ENCODE assay signal across 11 cellular contexts in the genomic region with DNA sequence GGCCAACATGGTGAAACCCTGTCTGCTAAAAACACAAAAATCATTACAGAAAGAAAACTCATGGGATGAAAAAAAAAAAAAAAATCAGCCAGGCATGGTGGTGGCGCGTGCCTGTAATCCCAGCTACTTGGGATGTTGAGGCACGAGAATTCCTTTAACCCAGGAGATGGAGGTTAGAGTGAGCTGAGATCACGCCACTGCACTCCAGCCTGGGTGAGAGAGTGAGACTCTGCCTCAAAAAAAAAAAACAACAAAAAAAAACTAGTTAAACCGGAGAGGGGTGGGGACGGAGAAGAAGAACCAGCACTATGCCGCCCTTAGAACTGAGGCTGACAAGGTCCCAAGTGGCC. TPM values are rescaled to one million over a fixed set of nuclear protein-coding genes. Genes with fewer than 3 reads are reported as not detected.
DNase-seq lines count a peak whose midpoint lies in the region; ATAC-seq and TF ChIP-seq lines count a peak whose summit lies in the region.
"Had no signal": no experiment of that assay in that cellular context is flagged by ENCODE, and none has a peak within 500 bp of the region (broad histone marks: within the 10 kb centered on the region; RNA-seq: fewer than 3 reads in every experiment).

No MANE protein-coding gene starts in this region.

- peak overlapping the region; percentile 46 for H3K4me2 ChIP-seq in skeletal muscle satellite cell (ENCODE audit: low read length)

- peak overlapping the region; percentile 48 for H3K27ac ChIP-seq in effector memory CD4-positive, alpha-beta T cell (ENCODE audit: insufficient read depth, low read length, poor library complexity, severe bottlenecking)
- H3K27ac ChIP-seq in brain microvascular endothelial cell = no peak overlapping the region

- peak overlapping the region; percentile 66 for H3K4me3 Mint-ChIP-seq in T-helper 2 cell treated with Interferon-gamma antibody and Interleukin-4, amounts not matched to agents 5 μg/mL and 100 μg/mL, for 36 hours

- H3K9me3 Mint-ChIP-seq in T-helper 2 cell treated with Interferon-gamma antibody and Interleukin-4, amounts not matched to agents 5 μg/mL and 100 μg/mL, for 36 hours = no peaks in the 10 kb centered on the region

- peaks cover 19% of the 10 kb centered on the region for H3K27me3 Mint-ChIP-seq in T-helper 2 cell treated with Interferon-gamma antibody and Interleukin-4, amounts not matched to agents 5 μg/mL and 100 μg/mL, for 36 hours (ENCODE audit: low read depth)

- H3K9me3 ChIP-seq in NT2/D1 (ENCODE audit: insufficient read depth, low read length) (peaks cover 13% of the 10 kb centered on the region; the same call in 1 of the 2 replicates), skeletal muscle satellite cell (replicated peaks; ENCODE audit: low read length) (peaks cover 5% of the 10 kb centered on the region)
- no peaks in the 10 kb centered on the region for H3K9me3 ChIP-seq in effector memory CD4-positive, alpha-beta T cell (ENCODE audit: control insufficient read depth, low read length)

- H3K27me3 ChIP-seq in NT2/D1 (ENCODE audit: insufficient read depth, insufficient read length) (peaks cover 18% of the 10 kb centered on the region), skeletal muscle satellite cell (ENCODE audit: control insufficient read depth, insufficient read depth, low read length) (peaks cover 4% of the 10 kb centered on the region), brain microvascular endothelial cell (replicated peaks) (peaks cover 23% of the 10 kb centered on the region)
- H3K27me3 ChIP-seq in effector memory CD4-positive, alpha-beta T cell (replicated peaks; ENCODE audit: control insufficient read depth, insufficient read depth, low read length, poor library complexity, severe bottlenecking) = no peaks in the 10 kb centered on the region

- in situ Hi-C loops in brain microvascular endothelial cell (cut with HindIII; ENCODE audit: low pct_ligation_motif_present, low sequenced_read_pairs) = no loop called here

- no peak overlapping the region for H3K4me3 ChIP-seq in NT2/D1 (ENCODE audit: insufficient read length, low read depth)
- H3K4me3 ChIP-seq in effector memory CD4-positive, alpha-beta T cell (ENCODE audit: insufficient read depth, low read depth, low read length, poor library complexity, severe bottlenecking) = peak overlapping the region; percentile 22
- H3K4me3 ChIP-seq in skeletal muscle satellite cell (ENCODE audit: low read length) = peak overlapping the region; percentile 5
- H3K4me3 ChIP-seq in brain microvascular endothelial cell (ENCODE audit: low read depth, low read length) = no peak overlapping the region

- H3K36me3 Mint-ChIP-seq in T-helper 2 cell treated with Interferon-gamma antibody and Interleukin-4, amounts not matched to agents 5 μg/mL and 100 μg/mL, for 36 hours (ENCODE audit: low read depth) = no peaks in the 10 kb centered on the region

- no peak for ATAC-seq in HG02798 (IDR thresholded peaks at IDR 0.05; ENCODE audit: poor library complexity, unreplicated experiment)

- no peak for TF ChIP-seq CTCF in brain microvascular endothelial cell (IDR thresholded peaks at IDR 0.05; ENCODE audit: low read depth, low read length, missing control alignments)

- H3K36me3 ChIP-seq in NT2/D1 (ENCODE audit: insufficient read depth, insufficient read length, low read length) (no peaks in the 10 kb centered on the region), skeletal muscle satellite cell (ENCODE audit: insufficient read depth, low read length) (no peaks in the 10 kb centered on the region), brain microvascular endothelial cell (replicated peaks) (no peaks in the 10 kb centered on the region)
- H3K36me3 ChIP-seq in effector memory CD4-positive, alpha-beta T cell (ENCODE audit: control insufficient read depth, insufficient read depth, low read length) = no peaks in the 10 kb centered on the region

- H3K4me1 ChIP-seq in NT2/D1 (ENCODE audit: insufficient read depth, insufficient read length) = peaks cover 13% of the 10 kb centered on the region
- peaks cover 15% of the 10 kb centered on the region for H3K4me1 ChIP-seq in effector memory CD4-positive, alpha-beta T cell (ENCODE audit: control insufficient read depth, insufficient read depth, low read length, poor library complexity, severe bottlenecking)
- H3K4me1 ChIP-seq in skeletal muscle satellite cell (ENCODE audit: control insufficient read depth, insufficient read depth, low read length) = peaks cover 25% of the 10 kb centered on the region

- peak overlapping the region; percentile 42 for H3K9ac ChIP-seq in NT2/D1 (ENCODE audit: insufficient read length, low read depth)
- H3K9ac ChIP-seq in skeletal muscle satellite cell (ENCODE audit: low read depth, low read length) = no peak overlapping the region

- DNase-seq in T-helper 2 cell treated with Interferon-gamma antibody and Interleukin-4, amounts not matched to agents 5 μg/mL and 100 μg/mL, for 36 hours (ENCODE audit: low spot score) = no peak
- DNase-seq in T-helper 2 cell (no peak), NT2/D1 (ENCODE audit: low read depth, low spot score) (no peak), OCI-M2 (lab: John Stamatoyannopoulos, UW; ENCODE audit: unreplicated experiment) (no peak), brain microvascular endothelial cell (no peak)
- DNase-seq in effector memory CD4-positive, alpha-beta T cell = no peak

- H3K4me1 Mint-ChIP-seq in T-helper 2 cell treated with Interferon-gamma antibody and Interleukin-4, amounts not matched to agents 5 μg/mL and 100 μg/mL, for 36 hours (ENCODE audit: low read depth) = peaks cover 4% of the 10 kb centered on the region

- peak overlapping the region; percentile 15 for H3K27ac Mint-ChIP-seq in T-helper 2 cell treated with Interferon-gamma antibody and Interleukin-4, amounts not matched to agents 5 μg/mL and 100 μg/mL, for 36 hours

RNA-seq across cellular contexts. Expression of a gene that starts 7.4 kb away (rescaled TPM):
- not detected in 2 replicates for total RNA-seq in skeletal muscle satellite cell (2012; rRNA removed)
- total RNA-seq: glomerular endothelial cell had no signal

RNA-seq across cellular contexts. Expression of a gene that starts 9.1 kb away (rescaled TPM):
- 21.4 and 34.2 TPM in 2 replicates for total RNA-seq in skeletal muscle satellite cell (2012; rRNA removed)

RNA-seq across cellular contexts. Expression of a gene that starts 21.3 kb away (rescaled TPM):
- not detected in 2 replicates for total RNA-seq in skeletal muscle satellite cell (2012; rRNA removed)
- total RNA-seq: A172, glomerular endothelial cell, lung microvascular endothelial cell had no signal

RNA-seq across cellular contexts. Expression of a gene that starts 31.3 kb away (rescaled TPM):
- total RNA-seq in skeletal muscle satellite cell (2012; rRNA removed) = 39.0 and 54.2 TPM in 2 replicates

RNA-seq across cellular contexts. Expression of a gene that starts 40.8 kb away (rescaled TPM):
- total RNA-seq in skeletal muscle satellite cell (2012; rRNA removed) = 11.6 and 13.2 TPM in 2 replicates

Comparison
In these comparisons a context has a peak if more than half of its experiments do, and no peak if none do; other contexts are left out.
1. H3K4me3 ChIP-seq: peak in effector memory CD4-positive, alpha-beta T cell (single experiment) and skeletal muscle satellite cell (single experiment); none in NT2/D1 (single experiment) and brain microvascular endothelial cell (single experiment).